In the genomic region with DNA sequence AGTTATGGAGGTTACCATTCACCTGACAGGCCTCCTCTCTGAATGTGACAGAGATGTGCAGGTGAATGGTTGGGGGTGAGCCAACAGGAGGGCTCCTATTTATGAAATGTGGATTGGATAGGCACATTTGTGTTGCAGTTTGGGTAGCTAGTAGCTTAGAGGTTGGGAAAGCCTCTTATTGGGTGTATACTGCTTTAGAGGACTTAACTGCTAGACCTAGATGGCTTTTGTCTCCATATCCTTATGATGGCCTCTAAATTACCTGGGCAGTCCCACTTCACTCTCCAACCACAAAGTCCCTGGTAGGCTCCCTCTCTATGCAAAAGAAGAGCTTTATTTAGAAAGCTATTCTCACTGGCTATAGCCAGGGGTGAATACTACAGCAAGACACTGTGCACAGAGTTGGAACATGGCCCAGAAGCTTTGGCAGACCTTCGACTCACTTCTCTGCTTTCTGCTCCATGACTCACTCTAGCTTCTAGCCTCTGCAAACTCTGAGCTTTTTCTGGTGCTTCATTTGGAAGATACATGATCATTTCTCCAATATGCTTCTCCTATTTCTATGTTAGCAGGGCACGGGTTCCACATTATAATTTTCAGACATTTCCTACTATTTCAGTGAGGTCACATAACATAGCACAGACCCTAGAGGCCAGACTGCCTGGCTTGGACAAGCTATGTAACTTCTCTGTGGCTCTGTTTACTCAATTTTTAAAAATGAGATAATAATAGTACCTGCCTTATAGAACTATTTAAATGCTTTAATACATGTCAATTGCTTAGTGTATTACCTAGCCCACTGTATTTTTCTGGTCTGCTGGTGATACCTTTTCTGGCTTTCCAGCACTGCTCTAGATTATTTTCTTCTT, we compare ENCODE assay signal across 9 cellular contexts. TPM values are rescaled to one million over a fixed set of nuclear protein-coding genes. Genes with fewer than 3 reads are reported as not detected.
DNase-seq lines count a peak whose midpoint lies in the region; ATAC-seq, FAIRE-seq and TF ChIP-seq lines count a peak whose summit lies in the region.
"Had no signal": no experiment of that assay in that cellular context is flagged by ENCODE, and none has a peak within 500 bp of the region (broad histone marks: within the 10 kb centered on the region; RNA-seq: fewer than 3 reads in every experiment).

No MANE protein-coding gene starts in this region.

- H3K27ac ChIP-seq in keratinocyte (ENCODE audit: control insufficient read depth, insufficient read depth, low read length) (no peak overlapping the region), upper lobe of left lung (no peak overlapping the region)
- H3K27ac ChIP-seq: BLaER1 treated with 17β-estradiol and CSF1 and Interleukin-3, amounts not matched to agents 10 nM and 100 nM had no signal

- H3K9ac ChIP-seq in keratinocyte (ENCODE audit: control insufficient read depth, extremely low read depth, insufficient read depth, low read length), result no peak overlapping the region
- H3K9ac ChIP-seq: BLaER1 treated with 17β-estradiol and CSF1 and Interleukin-3, amounts not matched to agents 10 nM and 100 nM had no signal

- no peaks in the 10 kb centered on the region for H3K27me3 ChIP-seq in keratinocyte (ENCODE audit: control insufficient read depth, extremely low read depth, insufficient read depth, low read length)
- H3K27me3 ChIP-seq in upper lobe of left lung, result no peaks in the 10 kb centered on the region

- peaks cover 9% of the 10 kb centered on the region for H3K4me1 Mint-ChIP-seq in activated CD4-positive, alpha-beta memory T cell treated with anti-CD3 and anti-CD28 coated beads for 36 hours (ENCODE audit: low read depth)
- H3K4me1 Mint-ChIP-seq in activated CD4-positive, alpha-beta memory T cell treated with anti-CD3 and anti-CD28 coated beads, Interleukin-2, amount 10 ng/mL, durations not matched to agents 7 days and 5 days, result peaks cover 8% of the 10 kb centered on the region
- no peaks in the 10 kb centered on the region for H3K4me1 Mint-ChIP-seq in natural killer cell

- no peaks in the 10 kb centered on the region for H3K9me3 ChIP-seq in keratinocyte (ENCODE audit: control insufficient read depth, low read depth, low read length)
- H3K9me3 ChIP-seq in upper lobe of left lung, result no peaks in the 10 kb centered on the region
- H3K9me3 ChIP-seq: BLaER1 treated with 17β-estradiol and CSF1 and Interleukin-3, amounts not matched to agents 10 nM and 100 nM had no signal

- peak; percentile 23 for FAIRE-seq in keratinocyte (lab: Jason Lieb, UNC)

- no peaks in the 10 kb centered on the region for H3K27me3 Mint-ChIP-seq in activated CD4-positive, alpha-beta memory T cell treated with anti-CD3 and anti-CD28 coated beads for 36 hours
- no peaks in the 10 kb centered on the region for H3K27me3 Mint-ChIP-seq in activated CD4-positive, alpha-beta memory T cell treated with anti-CD3 and anti-CD28 coated beads, Interleukin-2, amount 10 ng/mL, durations not matched to agents 7 days and 5 days
- H3K27me3 Mint-ChIP-seq in natural killer cell (ENCODE audit: low read depth in 2 of 2), result peaks cover 0 to 6% of the 10 kb centered on the region in 2 donors

- peak; percentile 43 to 79 for ATAC-seq in upper lobe of left lung (ENCODE audit: low FRiP score in 2 of 2)
- ATAC-seq in HG03354 (IDR thresholded peaks at IDR 0.05; ENCODE audit: poor library complexity, severe bottlenecking, unreplicated experiment), result no peak
- no peak for ATAC-seq in natural killer cell

- POLR2A ChIA-PET in activated CD4-positive, alpha-beta memory T cell treated with anti-CD3 and anti-CD28 coated beads for 36 hours (lab: Charles Lee), result no interaction called here
- POLR2A ChIA-PET in activated CD4-positive, alpha-beta memory T cell treated with anti-CD3 and anti-CD28 coated beads, Interleukin-2, amount 10 ng/mL, durations not matched to agents 7 days and 5 days (lab: Charles Lee), result no interaction called here

- H4K20me1 ChIP-seq in keratinocyte (ENCODE audit: control insufficient read depth, extremely low read depth, insufficient read depth, low read length), result no peaks in the 10 kb centered on the region
- H4K20me1 ChIP-seq: BLaER1 treated with 17β-estradiol and CSF1 and Interleukin-3, amounts not matched to agents 10 nM and 100 nM had no signal

- no peaks in the 10 kb centered on the region for H3K36me3 Mint-ChIP-seq in activated CD4-positive, alpha-beta memory T cell treated with anti-CD3 and anti-CD28 coated beads for 36 hours
- H3K36me3 Mint-ChIP-seq in activated CD4-positive, alpha-beta memory T cell treated with anti-CD3 and anti-CD28 coated beads, Interleukin-2, amount 10 ng/mL, durations not matched to agents 7 days and 5 days (ENCODE audit: low read depth), result no peaks in the 10 kb centered on the region
- H3K36me3 Mint-ChIP-seq in natural killer cell, result no peaks in the 10 kb centered on the region

- H3K36me3 ChIP-seq in keratinocyte (ENCODE audit: control insufficient read depth in 2 of 2, extremely low read depth in 1 of 2, insufficient read depth in 2 of 2, low read length in 2 of 2) (no peaks in the 10 kb centered on the region), upper lobe of left lung (no peaks in the 10 kb centered on the region)
- H3K36me3 ChIP-seq: BLaER1 treated with 17β-estradiol and CSF1 and Interleukin-3, amounts not matched to agents 10 nM and 100 nM had no signal

- no peaks in the 10 kb centered on the region for H3K9me1 ChIP-seq in keratinocyte (ENCODE audit: control insufficient read depth, extremely low read depth, insufficient read depth, low read length)

- TF ChIP-seq CTCF in astrocyte of the spinal cord (IDR thresholded peaks at IDR 0.05; ENCODE audit: low read depth, low read length), result no peak
- no peak for TF ChIP-seq CTCF in keratinocyte (optimal IDR thresholded peaks at IDR 0.05 in 1 of 3, IDR thresholded peaks at IDR 0.05 in 1 of 3, conservative IDR thresholded peaks at IDR 0.05 in 1 of 3; ENCODE audit: extremely low read depth in 1 of 3, insufficient read depth in 2 of 3, low read length in 3 of 3)
- TF ChIP-seq CTCF in upper lobe of left lung (IDR thresholded peaks at IDR 0.05), result no peak
- TF ChIP-seq CTCF in natural killer cell (IDR thresholded peaks at IDR 0.05), result no peak

- H3K79me2 ChIP-seq in keratinocyte (ENCODE audit: control insufficient read depth, insufficient read depth, low read length), result no peaks in the 10 kb centered on the region

- in situ Hi-C loops in astrocyte of the spinal cord (cut with HindIII; ENCODE audit: low sequenced_read_pairs), result no loop called here

- DNase-seq in activated CD4-positive, alpha-beta memory T cell treated with anti-CD3 and anti-CD28 coated beads for 36 hours, result peak; percentile 17
- no peak for DNase-seq in activated CD4-positive, alpha-beta memory T cell treated with anti-CD3 and anti-CD28 coated beads, Interleukin-2, amount 10 ng/mL, durations not matched to agents 7 days and 5 days
- DNase-seq in astrocyte of the spinal cord (ENCODE audit: low read depth, low spot score) (peak; percentile 84), keratinocyte (ENCODE audit: low read depth, low spot score) (no peak), upper lobe of left lung (peak in 1 of 2 donors; percentile 36), SW480 (ENCODE audit: low spot score) (no peak), natural killer cell (no peak)

- no peak for TF ChIP-seq EP300 in upper lobe of left lung (IDR thresholded peaks at IDR 0.05)

- no peaks in the 10 kb centered on the region for H3K9me3 Mint-ChIP-seq in activated CD4-positive, alpha-beta memory T cell treated with anti-CD3 and anti-CD28 coated beads for 36 hours
- no peaks in the 10 kb centered on the region for H3K9me3 Mint-ChIP-seq in activated CD4-positive, alpha-beta memory T cell treated with anti-CD3 and anti-CD28 coated beads, Interleukin-2, amount 10 ng/mL, durations not matched to agents 7 days and 5 days
- no peaks in the 10 kb centered on the region for H3K9me3 Mint-ChIP-seq in natural killer cell

- dilution Hi-C loops in keratinocyte (cut with MboI; ENCODE audit: extremely low pct_ligation_motif_present, low sequenced_read_pairs), result no loop called here

- intact Hi-C loops in activated CD4-positive, alpha-beta memory T cell treated with anti-CD3 and anti-CD28 coated beads for 36 hours (cut with micrococcal nuclease), result loop anchor here (10.0 kb wide), 1 partner anchor 49 kb away; no protein-coding TSS in a partner anchor
- intact Hi-C loops in natural killer cell (cut with micrococcal nuclease), result no loop called here

- CTCF ChIA-PET in activated CD4-positive, alpha-beta memory T cell treated with anti-CD3 and anti-CD28 coated beads for 36 hours (lab: Charles Lee), result no interaction called here
- CTCF ChIA-PET in activated CD4-positive, alpha-beta memory T cell treated with anti-CD3 and anti-CD28 coated beads, Interleukin-2, amount 10 ng/mL, durations not matched to agents 7 days and 5 days (lab: Charles Lee), result no interaction called here

- no peak for TF ChIP-seq POLR2A in upper lobe of left lung (IDR thresholded peaks at IDR 0.05)

- H3K27ac Mint-ChIP-seq in activated CD4-positive, alpha-beta memory T cell treated with anti-CD3 and anti-CD28 coated beads for 36 hours, result no peak overlapping the region
- H3K27ac Mint-ChIP-seq in activated CD4-positive, alpha-beta memory T cell treated with anti-CD3 and anti-CD28 coated beads, Interleukin-2, amount 10 ng/mL, durations not matched to agents 7 days and 5 days, result no peak overlapping the region
- no peak overlapping the region for H3K27ac Mint-ChIP-seq in natural killer cell

- H3K4me3 Mint-ChIP-seq in activated CD4-positive, alpha-beta memory T cell treated with anti-CD3 and anti-CD28 coated beads for 36 hours, result no peak overlapping the region
- no peak overlapping the region for H3K4me3 Mint-ChIP-seq in activated CD4-positive, alpha-beta memory T cell treated with anti-CD3 and anti-CD28 coated beads, Interleukin-2, amount 10 ng/mL, durations not matched to agents 7 days and 5 days
- no peak overlapping the region for H3K4me3 Mint-ChIP-seq in natural killer cell

- H3K4me2 ChIP-seq in keratinocyte (ENCODE audit: control insufficient read depth, extremely low read depth, insufficient read depth, low read depth, low read length), result no peak overlapping the region
- H3K4me2 ChIP-seq: BLaER1 treated with 17β-estradiol and CSF1 and Interleukin-3, amounts not matched to agents 10 nM and 100 nM had no signal

- WGBS in upper lobe of left lung, 2 donors, result 42 to 53% methylated on average over 2 of the region's 2 CpGs

- H3K4me3 ChIP-seq in astrocyte of the spinal cord (ENCODE audit: low read depth, low read length), result no peak overlapping the region
- no peak overlapping the region for H3K4me3 ChIP-seq in keratinocyte (ENCODE audit: control insufficient read depth in 2 of 3, extremely low read depth in 1 of 3, insufficient read depth in 2 of 3, low read depth in 1 of 3, low read length in 3 of 3)
- no peak overlapping the region for H3K4me3 ChIP-seq in upper lobe of left lung
- H3K4me3 ChIP-seq: BLaER1 treated with 17β-estradiol and CSF1 and Interleukin-3, amounts not matched to agents 10 nM and 100 nM had no signal

- H2AFZ ChIP-seq in keratinocyte (ENCODE audit: control insufficient read depth, low read length), result no peak overlapping the region

- H3K4me1 ChIP-seq in keratinocyte (ENCODE audit: control insufficient read depth, extremely low read depth, insufficient read depth, low read length), result peaks cover 3% of the 10 kb centered on the region
- H3K4me1 ChIP-seq in upper lobe of left lung, result no peaks in the 10 kb centered on the region
- H3K4me1 ChIP-seq: BLaER1 treated with 17β-estradiol and CSF1 and Interleukin-3, amounts not matched to agents 10 nM and 100 nM had no signal

RNA-seq across cellular contexts. Expression of a gene that starts 6.0 kb away (rescaled TPM):
- not detected for total RNA-seq in activated CD4-positive, alpha-beta memory T cell treated with anti-CD3 and anti-CD28 coated beads for 36 hours
- not detected for total RNA-seq in activated CD4-positive, alpha-beta memory T cell treated with anti-CD3 and anti-CD28 coated beads, Interleukin-2, amount 10 ng/mL, durations not matched to agents 7 days and 5 days
- 4.1 to 6.7 TPM (median 6.4 TPM) in 3 replicates for polyA plus RNA-seq in keratinocyte
- 3.4 TPM for polyA plus RNA-seq in keratinocyte (2011; ENCODE audit: low read depth)
- 5.7 and 8.3 TPM in 2 replicates for polyA plus RNA-seq in keratinocyte (2011; cell fraction: cytosol; rRNA removed)
- polyA plus RNA-seq in keratinocyte (2011; cell fraction: nucleus; rRNA removed), result 3.2 and 4.2 TPM in 2 replicates
- 7.9 and 13.1 TPM in 2 replicates for polyA plus RNA-seq in keratinocyte (2012; ENCODE audit: low replicate concordance)
- polyA minus RNA-seq in keratinocyte, result 6.9 to 19.2 TPM (median 9.7 TPM) in 3 replicates
- polyA minus RNA-seq in keratinocyte (2011; cell fraction: cytosol; rRNA and poly(A)+ RNA removed), result 4.0 TPM
- 1.6 and 2.6 TPM in 2 replicates for polyA minus RNA-seq in keratinocyte (2011; cell fraction: nucleus; rRNA and poly(A)+ RNA removed)
- total RNA-seq in upper lobe of left lung, result 1 to 10 TPM in 4 of 6 donors, not detected in 2; 1.1 to 8.5 (median 1.9) TPM
- total RNA-seq in natural killer cell, result not detected

RNA-seq across cellular contexts. Expression of a gene that starts 28.6 kb away (rescaled TPM):
- 10 to 100 TPM; 49.4 to 53.4 TPM for total RNA-seq in activated CD4-positive, alpha-beta memory T cell treated with anti-CD3 and anti-CD28 coated beads for 36 hours
- 10 to 100 TPM; 63.7 to 64.1 TPM for total RNA-seq in activated CD4-positive, alpha-beta memory T cell treated with anti-CD3 and anti-CD28 coated beads, Interleukin-2, amount 10 ng/mL, durations not matched to agents 7 days and 5 days
- 0.71 to 3.1 TPM (median 1.2 TPM) in 3 replicates for polyA plus RNA-seq in keratinocyte
- polyA plus RNA-seq in keratinocyte (2011; ENCODE audit: low read depth), result 89.4 TPM
- 2.0 and 2.5 TPM in 2 replicates for polyA plus RNA-seq in keratinocyte (2011; cell fraction: cytosol; rRNA removed)
- 3.4 and 3.5 TPM in 2 replicates for polyA plus RNA-seq in keratinocyte (2011; cell fraction: nucleus; rRNA removed)
- 28.7 and 31.2 TPM in 2 replicates for polyA plus RNA-seq in keratinocyte (2012; ENCODE audit: low replicate concordance)
- polyA minus RNA-seq in keratinocyte, result 0.33 to 1.9 TPM (median 0.90 TPM) in 3 replicates
- polyA minus RNA-seq in keratinocyte (2011; cell fraction: cytosol; rRNA and poly(A)+ RNA removed), result 1.5 TPM
- 0.21 and 1.3 TPM in 2 replicates for polyA minus RNA-seq in keratinocyte (2011; cell fraction: nucleus; rRNA and poly(A)+ RNA removed)
- total RNA-seq in upper lobe of left lung, result 10 to 100 TPM; 22.8 to 56.4 (median 27.0) TPM
- 10 to 100 TPM; 26.4 to 30.4 (median 28.2) TPM for total RNA-seq in natural killer cell

RNA-seq across cellular contexts. Expression of a gene that starts 38.2 kb away (rescaled TPM):
- total RNA-seq in activated CD4-positive, alpha-beta memory T cell treated with anti-CD3 and anti-CD28 coated beads for 36 hours, result not detected
- not detected for total RNA-seq in activated CD4-positive, alpha-beta memory T cell treated with anti-CD3 and anti-CD28 coated beads, Interleukin-2, amount 10 ng/mL, durations not matched to agents 7 days and 5 days
- not detected in 3 replicates for polyA plus RNA-seq in keratinocyte
- not detected for polyA plus RNA-seq in keratinocyte (2011; ENCODE audit: low read depth)
- not detected in 2 replicates for polyA plus RNA-seq in keratinocyte (2011; cell fraction: cytosol; rRNA removed)
- not detected in 2 replicates for polyA plus RNA-seq in keratinocyte (2011; cell fraction: nucleus; rRNA removed)
- not detected in 2 replicates for polyA plus RNA-seq in keratinocyte (2012; ENCODE audit: low replicate concordance)
- polyA minus RNA-seq in keratinocyte, result not detected in 3 replicates
- not detected for polyA minus RNA-seq in keratinocyte (2011; cell fraction: cytosol; rRNA and poly(A)+ RNA removed)
- not detected in 2 replicates for polyA minus RNA-seq in keratinocyte (2011; cell fraction: nucleus; rRNA and poly(A)+ RNA removed)
- total RNA-seq in upper lobe of left lung, result not detected
- not detected for total RNA-seq in natural killer cell

Comparison
In these comparisons a context has a peak if more than half of its experiments do, and no peak if none do; other contexts are left out.
1. DNase-seq: peak in activated CD4-positive, alpha-beta memory T cell treated with anti-CD3 and anti-CD28 coated beads for 36 hours (single experiment) and astrocyte of the spinal cord (single experiment); none in activated CD4-positive, alpha-beta memory T cell treated with anti-CD3 and anti-CD28 coated beads, Interleukin-2, amount 10 ng/mL, durations not matched to agents 7 days and 5 days (single experiment), keratinocyte (single experiment), SW480 (single experiment) and natural killer cell (single experiment).
2. ATAC-seq: peak in upper lobe of left lung (2 of 2); none in HG03354 (single experiment) and natural killer cell (0 of 3).